34 cellular contexts compared by ENCODE assay signal in the genomic region with DNA sequence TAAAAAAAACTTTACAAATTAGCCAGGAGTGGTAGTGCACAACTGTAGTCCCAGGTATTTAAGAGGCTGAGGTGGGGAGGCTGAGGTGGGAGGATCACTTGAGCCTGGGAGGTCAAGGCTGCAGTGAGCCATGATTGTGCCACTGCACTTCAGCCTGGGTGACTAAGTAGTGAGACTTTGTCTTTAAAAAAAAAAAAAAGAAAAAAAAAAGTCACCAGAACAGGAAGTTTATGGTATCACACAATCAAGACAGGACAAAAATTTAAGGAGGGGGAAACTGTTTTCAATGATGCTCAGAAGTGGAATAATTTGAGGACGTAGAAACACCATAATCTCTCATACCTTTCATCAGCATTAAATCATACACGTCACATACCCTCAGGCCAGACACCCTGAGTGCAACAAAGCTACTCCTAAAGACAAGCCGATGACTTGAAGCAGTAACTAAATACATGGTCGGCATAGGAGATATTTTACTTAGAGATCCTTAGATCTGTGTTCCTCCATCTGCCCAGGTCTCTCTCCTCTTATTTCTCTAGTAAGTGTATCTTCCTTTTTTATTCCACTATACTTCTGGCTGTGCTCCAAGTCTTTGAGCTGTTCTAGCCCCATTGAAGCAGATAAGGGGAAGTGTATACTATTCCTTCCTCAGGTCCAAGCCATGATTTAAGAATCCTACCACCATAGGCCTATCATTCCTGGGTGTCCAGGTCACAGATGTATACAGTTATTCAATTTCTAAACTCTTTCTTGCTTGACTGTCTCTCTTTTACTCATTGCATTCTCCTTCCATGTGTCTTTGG.
DNase-seq lines count a peak whose midpoint lies in the region; ATAC-seq, FAIRE-seq and TF ChIP-seq lines count a peak whose summit lies in the region.
"Had no signal": no experiment of that assay in that cellular context is flagged by ENCODE, and none has a peak within 500 bp of the region (broad histone marks: within the 10 kb centered on the region; RNA-seq: fewer than 3 reads in every experiment).

No MANE protein-coding gene starts in this region.

- no peak for TF ChIP-seq POLR2A in erythroblast (IDR thresholded peaks at IDR 0.05; ENCODE audit: low read length)

- in situ Hi-C loops in KBM-7 (cut with MboI; ENCODE audit: low pct_unique_long_range_greater_than_20kb, low sequenced_read_pairs): no loop called here

- no peak for ATAC-seq in HG03280 (IDR thresholded peaks at IDR 0.05; ENCODE audit: unreplicated experiment)
- ATAC-seq: activated CD4-positive, alpha-beta T cell treated with anti-CD3 and anti-CD28 coated beads for 36 hours; activated CD8-positive, alpha-beta T cell treated with anti-CD3 and anti-CD28 coated beads, Interleukin-2, amount 10 ng/mL, durations not matched to agents 7 days and 5 days; activated naive CD4-positive, alpha-beta T cell treated with anti-CD3 and anti-CD28 coated beads, Interleukin-2, amount 50 U/mL, for 72 hours; activated T-helper 17 cell treated with anti-CD3 and anti-CD28 coated beads, Interleukin-2, amount 50 U/mL, for 72 hours; GM12878; heart left ventricle; naive thymus-derived CD4-positive, alpha-beta T cell; psoas muscle; sciatic nerve; T-helper 17 cell had no signal

- DNase-seq in ELR (ENCODE audit: low read depth) (peak; percentile 3), KBM-7 (peak; percentile 41), OCI-M1 (lab: John Stamatoyannopoulos, UW) (peak; percentile 60), erythroblast (lab: John Stamatoyannopoulos, UW) (peak; percentile 10 to 38), RCC 7860 (ENCODE audit: low spot score) (no peak), mesenteric fat pad (ENCODE audit: low spot score) (no peak)
- DNase-seq: activated CD4-positive, alpha-beta T cell treated with anti-CD3 and anti-CD28 coated beads for 36 hours; activated CD8-positive, alpha-beta T cell treated with anti-CD3 and anti-CD28 coated beads, Interleukin-2, amount 10 ng/mL, durations not matched to agents 7 days and 5 days; amygdala; brain microvascular endothelial cell; cerebellar nuclear complex; dermis blood vessel endothelial cell; EL; GOT3; heart left ventricle; KG1; naive thymus-derived CD4-positive, alpha-beta T cell; NCI-H1048; NCI-H2171 treated with DMSO at 0.1 percent for 48 hours; NCI-H524; nucleus accumbens; Peyer's patch; psoas muscle; stimulated activated CD4-positive, alpha-beta T cell treated with anti-CD3 and anti-CD28 coated beads, Interleukin-12 subunit alpha, Interleukin-12 subunit beta, amount 100 ng/mL, for 4 hours; stimulated activated CD4-positive, alpha-beta T cell treated with anti-CD3 and anti-CD28 coated beads, Interleukin-2, amount 100 ng/mL, for 48 hours; stomach; T-helper 17 cell; uterus had no signal

- no peak for FAIRE-seq in RCC 7860 (lab: Jason Lieb, UNC)
- FAIRE-seq: GM12878, GM19239 had no signal

Comparison
In these comparisons a context has a peak if more than half of its experiments do, and no peak if none do; other contexts are left out.
1. DNase-seq: peak in ELR (single experiment), KBM-7 (single experiment), OCI-M1 (single experiment) and erythroblast (2 of 2); none in RCC 7860 (single experiment) and mesenteric fat pad (single experiment).